20 cellular contexts compared by ENCODE assay signal in the genomic region with DNA sequence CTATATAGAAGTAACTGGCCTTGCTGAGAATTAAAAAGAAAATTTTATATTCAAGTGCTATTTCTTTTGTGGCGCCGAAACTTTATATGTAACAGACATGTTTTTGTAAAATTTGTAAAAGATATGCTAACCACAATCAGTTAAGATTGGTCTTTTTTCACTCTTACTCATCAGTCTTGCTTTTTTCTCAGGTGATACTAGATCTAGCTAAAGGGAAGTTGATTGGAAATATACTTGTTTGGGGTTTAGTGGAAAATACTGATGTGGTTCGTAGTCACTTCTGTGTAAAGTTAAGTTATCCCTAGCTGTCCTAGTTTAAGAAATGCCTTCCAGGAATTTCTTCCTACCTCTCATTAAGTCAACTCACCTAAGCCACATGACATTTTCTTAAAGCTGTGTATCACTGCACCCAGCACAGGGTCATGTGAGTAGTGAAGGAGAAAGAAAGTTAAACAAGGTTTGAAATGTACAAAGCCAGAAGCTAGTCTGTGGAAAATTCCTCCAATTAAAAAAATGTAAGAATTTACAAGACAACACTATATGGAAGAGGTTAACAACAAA. TPM values are rescaled to one million over a fixed set of nuclear protein-coding genes. Genes with fewer than 3 reads are reported as not detected.
DNase-seq lines count a peak whose midpoint lies in the region; ATAC-seq and TF ChIP-seq lines count a peak whose summit lies in the region.
"Had no signal": no experiment of that assay in that cellular context is flagged by ENCODE, and none has a peak within 500 bp of the region (broad histone marks: within the 10 kb centered on the region; RNA-seq: fewer than 3 reads in every experiment).

No MANE protein-coding gene starts in this region.

- no peak for TF ChIP-seq CTCF in OCI-LY1 (IDR thresholded peaks at IDR 0.05; ENCODE audit: low read length)

- H3K4me3 ChIP-seq in OCI-LY1 (ENCODE audit: low read depth, low read length, poor library complexity, severe bottlenecking): no peak overlapping the region
- H3K4me3 ChIP-seq: mucosa of descending colon, skin epidermis, upper lobe of right lung had no signal

- no peaks in the 10 kb centered on the region for H4K20me1 ChIP-seq in OCI-LY1 (ENCODE audit: insufficient read depth, low read length)

- no peaks in the 10 kb centered on the region for H3K9me2 ChIP-seq in OCI-LY1 (ENCODE audit: low read depth, low read length)

- peak; percentile 19 for ATAC-seq in stimulated activated naive CD8-positive, alpha-beta T cell treated with anti-CD3 and anti-CD28 coated beads, Interleukin-15, Interleukin-2, amounts not matched to agents 100 U/mL and 50 U/mL, for 24 hours
- ATAC-seq in GM18867 (IDR thresholded peaks at IDR 0.05; ENCODE audit: unreplicated experiment): no peak
- ATAC-seq: mucosa of descending colon, upper lobe of right lung had no signal

- peak overlapping the region; percentile 92 for H3K27ac ChIP-seq in OCI-LY1 (ENCODE audit: low read depth, low read length, poor library complexity, severe bottlenecking)
- H3K27ac ChIP-seq: HL-60, upper lobe of right lung had no signal

- no peak overlapping the region for H2AFZ ChIP-seq in OCI-LY1 (ENCODE audit: low read length)

- no peaks in the 10 kb centered on the region for H3K27me3 Mint-ChIP-seq in activated CD4-positive, alpha-beta T cell treated with anti-CD3 and anti-CD28 coated beads, Interleukin-2, amount 10 ng/mL, durations not matched to agents 24 days and 14 days
- H3K27me3 Mint-ChIP-seq in activated naive CD8-positive, alpha-beta T cell treated with anti-CD3 and anti-CD28 coated beads for 36 hours: no peaks in the 10 kb centered on the region

- peak overlapping the region; percentile 58; the same call in 1 of the 2 replicates for H3K4me2 ChIP-seq in OCI-LY1 (ENCODE audit: low read length)

- peaks cover 91% of the 10 kb centered on the region for H3K4me1 ChIP-seq in OCI-LY1 (ENCODE audit: insufficient read depth, low read length, severe bottlenecking)
- H3K4me1 ChIP-seq: upper lobe of right lung had no signal

- H3K9me3 Mint-ChIP-seq in activated CD4-positive, alpha-beta T cell treated with anti-CD3 and anti-CD28 coated beads, Interleukin-2, amount 10 ng/mL, durations not matched to agents 24 days and 14 days: no peaks in the 10 kb centered on the region
- H3K9me3 Mint-ChIP-seq in activated naive CD8-positive, alpha-beta T cell treated with anti-CD3 and anti-CD28 coated beads for 36 hours: no peaks in the 10 kb centered on the region

- peak overlapping the region; percentile 2 for H3K27ac Mint-ChIP-seq in activated CD4-positive, alpha-beta T cell treated with anti-CD3 and anti-CD28 coated beads, Interleukin-2, amount 10 ng/mL, durations not matched to agents 24 days and 14 days
- peak overlapping the region; percentile 69 for H3K27ac Mint-ChIP-seq in activated naive CD8-positive, alpha-beta T cell treated with anti-CD3 and anti-CD28 coated beads for 36 hours

- no peak for DNase-seq in activated CD4-positive, alpha-beta T cell treated with anti-CD3 and anti-CD28 coated beads, Interleukin-2, amount 10 ng/mL, durations not matched to agents 24 days and 14 days
- DNase-seq in activated CD4-positive, alpha-beta T cell treated with anti-CD3 and anti-CD28 coated beads, Interleukin-2, amount 50 U/mL, for 4 hours: no peak
- no peak for DNase-seq in activated naive CD8-positive, alpha-beta T cell treated with anti-CD3 and anti-CD28 coated beads for 36 hours
- no peak for DNase-seq in stimulated activated naive CD8-positive, alpha-beta T cell treated with anti-CD3 and anti-CD28 coated beads, Interleukin-15, Interleukin-2, amounts not matched to agents 100 U/mL and 50 U/mL, for 24 hours
- DNase-seq in NCI-H2107 treated with DMSO at 0.1 percent for 48 hours (lab: John Stamatoyannopoulos, UW; ENCODE audit: unreplicated experiment): no peak
- DNase-seq in NCI-H510A (lab: John Stamatoyannopoulos, UW): no peak
- DNase-seq: activated CD4-positive, alpha-beta T cell treated with anti-CD3 and anti-CD28 coated beads for 48 hours; activated T-cell treated with anti-CD3 and anti-CD28 coated beads, Interleukin-2, amount 50 U/mL, for 48 hours; Calu3; cortex of kidney; mucosa of descending colon; NCI-H146; NCI-H2171; NCI-H526 treated with DMSO at 0.1 percent for 48 hours; Right ventricle myocardium superior; upper lobe of right lung had no signal

- H3K36me3 Mint-ChIP-seq in activated CD4-positive, alpha-beta T cell treated with anti-CD3 and anti-CD28 coated beads, Interleukin-2, amount 10 ng/mL, durations not matched to agents 24 days and 14 days (ENCODE audit: low read depth): peaks cover 24% of the 10 kb centered on the region
- H3K36me3 Mint-ChIP-seq in activated naive CD8-positive, alpha-beta T cell treated with anti-CD3 and anti-CD28 coated beads for 36 hours: peaks cover 11% of the 10 kb centered on the region

- H3K27me3 ChIP-seq in OCI-LY1 (ENCODE audit: insufficient read depth, low read length): no peaks in the 10 kb centered on the region
- H3K27me3 ChIP-seq: upper lobe of right lung had no signal

- no peaks in the 10 kb centered on the region for H3K79me2 ChIP-seq in OCI-LY1 (ENCODE audit: insufficient read depth, low read length)

- H3F3A ChIP-seq in OCI-LY1 (ENCODE audit: insufficient read depth, low read length): no peaks in the 10 kb centered on the region

- H3K36me3 ChIP-seq in OCI-LY1 (ENCODE audit: insufficient read depth, low read length): peaks cover 50% of the 10 kb centered on the region
- H3K36me3 ChIP-seq: upper lobe of right lung had no signal

- peaks cover 27% of the 10 kb centered on the region for H3K4me1 Mint-ChIP-seq in activated CD4-positive, alpha-beta T cell treated with anti-CD3 and anti-CD28 coated beads, Interleukin-2, amount 10 ng/mL, durations not matched to agents 24 days and 14 days
- H3K4me1 Mint-ChIP-seq in activated naive CD8-positive, alpha-beta T cell treated with anti-CD3 and anti-CD28 coated beads for 36 hours: peaks cover 17% of the 10 kb centered on the region

- H3K9ac ChIP-seq in OCI-LY1 (ENCODE audit: low read length): peak overlapping the region; percentile 57; the same call in 1 of the 2 replicates

- H3K4me3 Mint-ChIP-seq in activated CD4-positive, alpha-beta T cell treated with anti-CD3 and anti-CD28 coated beads, Interleukin-2, amount 10 ng/mL, durations not matched to agents 24 days and 14 days: no peak overlapping the region
- H3K4me3 Mint-ChIP-seq in activated naive CD8-positive, alpha-beta T cell treated with anti-CD3 and anti-CD28 coated beads for 36 hours: no peak overlapping the region

- intact Hi-C loops in activated CD4-positive, alpha-beta T cell treated with anti-CD3 and anti-CD28 coated beads, Interleukin-2, amount 10 ng/mL, durations not matched to agents 24 days and 14 days (cut with micrococcal nuclease): no loop called here

- no peaks in the 10 kb centered on the region for H3K9me3 ChIP-seq in OCI-LY1 (ENCODE audit: low read length)
- H3K9me3 ChIP-seq: mucosa of descending colon, upper lobe of right lung had no signal

RNA-seq across cellular contexts. Expression of a gene that starts 16.3 kb away (rescaled TPM):
- 7.2 and 8.0 TPM in 2 replicates for total RNA-seq in activated CD4-positive, alpha-beta T cell treated with anti-CD3 and anti-CD28 coated beads, Interleukin-2, amount 10 ng/mL, durations not matched to agents 24 days and 14 days
- total RNA-seq in activated naive CD8-positive, alpha-beta T cell treated with anti-CD3 and anti-CD28 coated beads for 36 hours: 10 to 100 TPM; 10.9 to 11.4 TPM

RNA-seq across cellular contexts. Expression of a gene that starts 16.3 kb away (rescaled TPM):
- total RNA-seq in activated CD4-positive, alpha-beta T cell treated with anti-CD3 and anti-CD28 coated beads, Interleukin-2, amount 10 ng/mL, durations not matched to agents 24 days and 14 days: 22.4 and 24.2 TPM in 2 replicates
- total RNA-seq in activated naive CD8-positive, alpha-beta T cell treated with anti-CD3 and anti-CD28 coated beads for 36 hours: 10 to 100 TPM; 20.1 to 22.2 TPM
